Comparison of ENCODE assay signal across 28 cellular contexts in the genomic region with DNA sequence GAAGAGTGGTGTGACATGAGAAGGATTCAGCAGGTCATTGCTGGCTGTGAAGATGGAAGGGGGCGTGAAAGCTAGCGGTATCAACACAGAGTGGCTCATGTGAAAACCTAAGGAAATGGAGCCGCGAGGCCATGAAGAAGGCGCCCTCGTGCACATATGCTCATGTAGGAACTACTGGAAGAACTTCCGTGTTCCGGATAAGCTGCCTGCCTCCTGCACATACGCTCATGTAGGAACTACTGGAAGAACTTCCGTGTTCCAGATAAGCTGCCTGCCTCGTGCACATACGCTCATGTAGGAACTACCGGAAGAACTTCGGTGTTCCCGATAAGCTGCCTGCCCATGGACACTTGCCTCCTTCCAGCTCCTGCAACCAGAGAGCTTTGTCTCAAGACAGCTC.
"Had no signal": no experiment of that assay in that cellular context is flagged by ENCODE, and none has a peak within 500 bp of the region (broad histone marks: within the 10 kb centered on the region; RNA-seq: fewer than 3 reads in every experiment).

No MANE protein-coding gene starts in this region.

- H3K9me3 Mint-ChIP-seq: natural killer cell; stimulated activated effector memory CD8-positive, alpha-beta T cell treated with anti-CD3 and anti-CD28 coated beads, Interleukin-12 subunit alpha, Interleukin-12 subunit beta, amount 100 ng/mL, for 72 hours; stimulated activated naive B cell treated with anti-CD40 and anti-IgM and Interleukin-4, amounts not matched to agents 10 μg/mL and 1 μg/mL and 100 μg/mL, for 72 hours; stimulated activated naive CD8-positive, alpha-beta T cell treated with anti-CD3 and anti-CD28 coated beads, Interleukin-15, Interleukin-2, amounts not matched to agents 100 ng/mL and 50 ng/mL, for 24 hours; type B pancreatic cell had no signal

- H3K27me3 ChIP-seq: neural progenitor cell, ovary, right lobe of liver, sigmoid colon, stomach, thyroid gland, tibial nerve, upper lobe of right lung, vagina had no signal

- H3K9me3 ChIP-seq: ovary, psoas muscle, right lobe of liver, sigmoid colon, stomach, thoracic aorta, thyroid gland, tibial nerve, upper lobe of right lung, vagina had no signal

- DNase-seq: natural killer cell; occipital lobe; ovary; posterior cingulate gyrus; psoas muscle; right cardiac atrium; right lobe of liver; sigmoid colon; small intestine; stimulated activated CD4-positive, alpha-beta T cell treated with anti-CD3 and anti-CD28 coated beads, Interleukin-15, amount 100 ng/mL, for 24 hours; stimulated activated CD4-positive, alpha-beta T cell treated with anti-CD3 and anti-CD28 coated beads, Interleukin-2, amount 100 ng/mL, for 24 hours; stimulated activated CD4-positive, alpha-beta T cell treated with anti-CD3 and anti-CD28 coated beads, Interleukin-2, amount 100 ng/mL, for 48 hours; stimulated activated CD4-positive, alpha-beta T cell treated with anti-CD3 and anti-CD28 coated beads, Interleukin-4, amount 100 ng/mL, for 24 hours; stimulated activated naive B cell treated with anti-CD40 and anti-IgM and Interleukin-4, amounts not matched to agents 10 μg/mL and 1 μg/mL and 100 μg/mL, for 72 hours; stimulated activated naive CD4-positive, alpha-beta T cell treated with Interleukin-2 at 50 U/mL for 16 hours; stomach; thyroid gland; upper lobe of right lung had no signal

- H3K9ac ChIP-seq: neural progenitor cell, parathyroid adenoma had no signal

- H3K27ac Mint-ChIP-seq: natural killer cell; nephron; neural progenitor cell; progenitor cell of endocrine pancreas; stimulated activated effector memory CD8-positive, alpha-beta T cell treated with anti-CD3 and anti-CD28 coated beads, Interleukin-12 subunit alpha, Interleukin-12 subunit beta, amount 100 ng/mL, for 72 hours; stimulated activated naive B cell treated with anti-CD40 and anti-IgM and Interleukin-4, amounts not matched to agents 10 μg/mL and 1 μg/mL and 100 μg/mL, for 72 hours; stimulated activated naive CD8-positive, alpha-beta T cell treated with anti-CD3 and anti-CD28 coated beads, Interleukin-15, Interleukin-2, amounts not matched to agents 100 ng/mL and 50 ng/mL, for 24 hours; type B pancreatic cell had no signal

- ATAC-seq: natural killer cell; psoas muscle; right cardiac atrium; right lobe of liver; stimulated activated effector memory CD8-positive, alpha-beta T cell treated with anti-CD3 and anti-CD28 coated beads, Interleukin-12 subunit alpha, Interleukin-12 subunit beta, amount 100 ng/mL, for 72 hours; stimulated activated naive B cell treated with anti-CD40 and anti-IgM and Interleukin-4, amounts not matched to agents 10 μg/mL and 1 μg/mL and 100 μg/mL, for 72 hours; upper lobe of right lung had no signal

- H3K4me3 Mint-ChIP-seq: natural killer cell; nephron; neural progenitor cell; stimulated activated effector memory CD8-positive, alpha-beta T cell treated with anti-CD3 and anti-CD28 coated beads, Interleukin-12 subunit alpha, Interleukin-12 subunit beta, amount 100 ng/mL, for 72 hours; stimulated activated naive B cell treated with anti-CD40 and anti-IgM and Interleukin-4, amounts not matched to agents 10 μg/mL and 1 μg/mL and 100 μg/mL, for 72 hours; stimulated activated naive CD8-positive, alpha-beta T cell treated with anti-CD3 and anti-CD28 coated beads, Interleukin-15, Interleukin-2, amounts not matched to agents 100 ng/mL and 50 ng/mL, for 24 hours; type B pancreatic cell had no signal

- FAIRE-seq: small intestine had no signal

- H3K4me1 ChIP-seq: neural progenitor cell, parathyroid adenoma, psoas muscle, right lobe of liver, sigmoid colon, stomach, thyroid gland, tibial nerve, upper lobe of right lung, vagina had no signal

- H2AFZ ChIP-seq: neural progenitor cell, parathyroid adenoma had no signal

- H3K27ac ChIP-seq: neural progenitor cell, ovary, parathyroid adenoma, psoas muscle, right lobe of liver, sigmoid colon, stomach, thoracic aorta, thyroid gland, tibial nerve, upper lobe of right lung, vagina had no signal

- H3K4me1 Mint-ChIP-seq: natural killer cell; stimulated activated effector memory CD8-positive, alpha-beta T cell treated with anti-CD3 and anti-CD28 coated beads, Interleukin-12 subunit alpha, Interleukin-12 subunit beta, amount 100 ng/mL, for 72 hours had no signal

- H3K4me2 ChIP-seq: neural progenitor cell had no signal

- H3K27me3 Mint-ChIP-seq: progenitor cell of endocrine pancreas, type B pancreatic cell had no signal

- H3K79me2 ChIP-seq: parathyroid adenoma had no signal

- H3K36me3 Mint-ChIP-seq: natural killer cell; neural progenitor cell; stimulated activated effector memory CD8-positive, alpha-beta T cell treated with anti-CD3 and anti-CD28 coated beads, Interleukin-12 subunit alpha, Interleukin-12 subunit beta, amount 100 ng/mL, for 72 hours; stimulated activated naive B cell treated with anti-CD40 and anti-IgM and Interleukin-4, amounts not matched to agents 10 μg/mL and 1 μg/mL and 100 μg/mL, for 72 hours; type B pancreatic cell had no signal

- H3K36me3 ChIP-seq: neural progenitor cell, ovary, right lobe of liver, sigmoid colon, stomach, thoracic aorta, thyroid gland, tibial nerve, upper lobe of right lung, vagina had no signal

- H3K4me3 ChIP-seq: neural progenitor cell, ovary, psoas muscle, right lobe of liver, sigmoid colon, stomach, thoracic aorta, thyroid gland, tibial nerve, upper lobe of right lung, vagina had no signal
